ENCODE assay signal across 13 cellular contexts in the genomic region with DNA sequence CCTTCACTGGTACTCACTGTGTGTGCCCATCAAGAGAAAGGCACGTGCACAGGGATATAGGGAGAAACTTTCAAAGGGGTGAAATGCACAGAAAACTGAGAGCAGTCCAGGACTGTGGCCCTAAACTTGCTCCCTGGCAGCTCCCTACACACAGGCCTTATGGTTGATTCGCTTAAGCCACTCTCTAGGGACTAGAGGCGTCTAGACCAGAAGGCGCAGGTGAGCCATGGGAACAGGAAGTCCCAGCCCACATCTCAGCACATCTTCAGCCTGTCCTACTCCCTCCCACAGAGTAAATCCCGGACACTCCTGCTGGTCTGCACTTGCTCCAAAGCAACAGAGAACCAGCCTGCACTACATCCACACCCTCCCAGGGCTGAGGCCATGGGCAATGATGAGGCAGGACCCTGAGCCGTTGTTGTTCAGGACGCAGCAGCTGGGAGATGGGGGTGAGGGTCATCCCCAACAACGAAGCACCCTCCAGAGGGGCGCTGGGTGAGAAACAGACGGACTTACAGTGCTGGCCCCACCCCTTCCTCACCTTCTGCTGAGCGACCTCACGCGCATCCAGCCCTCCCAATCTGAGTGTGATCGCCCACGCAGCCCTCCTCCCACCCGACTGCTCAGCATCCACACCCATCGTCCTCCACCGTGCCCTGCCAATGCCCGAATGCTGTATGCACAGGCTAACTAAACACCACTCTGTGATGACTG.
DNase-seq lines count a peak whose midpoint lies in the region; FAIRE-seq and TF ChIP-seq lines count a peak whose summit lies in the region.
"Had no signal": no experiment of that assay in that cellular context is flagged by ENCODE, and none has a peak within 500 bp of the region (broad histone marks: within the 10 kb centered on the region; RNA-seq: fewer than 3 reads in every experiment).

No MANE protein-coding gene starts in this region.

- 98% methylated on average over 17 of the region's 19 CpGs for WGBS in mesenchymal stem cell

- H3K9ac ChIP-seq in mesenchymal stem cell (ENCODE audit: low read length), result no peak overlapping the region
- no peak overlapping the region for H3K9ac ChIP-seq in subcutaneous abdominal adipose tissue (ENCODE audit: low read length in 5 of 5)

- no peaks in the 10 kb centered on the region for H3K9me3 ChIP-seq in mesenchymal stem cell (ENCODE audit: control insufficient read depth, low read length)
- no peaks in the 10 kb centered on the region for H3K9me3 ChIP-seq in subcutaneous abdominal adipose tissue (ENCODE audit: control insufficient read depth in 5 of 5, low read length in 5 of 5)

- peak overlapping the region; percentile 56 for H3K27ac ChIP-seq in RWPE1
- no peak overlapping the region for H3K27ac ChIP-seq in mesenchymal stem cell (ENCODE audit: low read length, poor library complexity, severe bottlenecking)
- H3K27ac ChIP-seq in subcutaneous abdominal adipose tissue (ENCODE audit: low read depth, low read length), result peak overlapping the region; percentile 85
- H3K27ac ChIP-seq: epithelial cell of prostate had no signal

- peak overlapping the region in 1 of 2 experiments; percentile 17 for H2BK12ac ChIP-seq in mesenchymal stem cell (ENCODE audit: low read length in 2 of 2)

- H2BK120ac ChIP-seq in mesenchymal stem cell (ENCODE audit: low read depth, low read length), result no peak overlapping the region

- TF ChIP-seq POLR2A in GM12891 (IDR thresholded peaks at IDR 0.05; ENCODE audit: low read depth, low read length), result no peak

- no peak overlapping the region for H2AFZ ChIP-seq in mesenchymal stem cell (ENCODE audit: low read depth, low read length)

- H3K4me3 ChIP-seq in mesenchymal stem cell (ENCODE audit: insufficient read depth in 1 of 2, low read depth in 1 of 2, low read length in 2 of 2), result no peak overlapping the region
- H3K4me3 ChIP-seq in subcutaneous abdominal adipose tissue (ENCODE audit: low read depth in 1 of 5, low read length in 5 of 5), result no peak overlapping the region

- no peak overlapping the region for H2BK5ac ChIP-seq in mesenchymal stem cell (ENCODE audit: low read depth, low read length, poor library complexity, severe bottlenecking)

- no peak overlapping the region for H3K23ac ChIP-seq in mesenchymal stem cell (ENCODE audit: low read length in 2 of 2)

- no peak overlapping the region for H3K18ac ChIP-seq in mesenchymal stem cell (ENCODE audit: low read depth in 1 of 2, low read length in 2 of 2)

- peak overlapping the region; percentile 62 for H4K91ac ChIP-seq in mesenchymal stem cell (ENCODE audit: low read length)

- H3K36me3 ChIP-seq in mesenchymal stem cell (ENCODE audit: control insufficient read depth in 1 of 2, insufficient read depth in 2 of 2, low read depth in 1 of 2, low read length in 2 of 2) (peaks cover 0 to 25% of the 10 kb centered on the region in 2 experiments), subcutaneous abdominal adipose tissue (ENCODE audit: control insufficient read depth in 5 of 5, insufficient read depth in 5 of 5, low read length in 5 of 5) (peaks cover 0 to 13% (median 2%) of the 10 kb centered on the region in 5 donors)

- peak overlapping the region; percentile 10 for H2AK5ac ChIP-seq in mesenchymal stem cell (ENCODE audit: low read length, severe bottlenecking)

- H3K14ac ChIP-seq in mesenchymal stem cell (ENCODE audit: low read length in 2 of 2), result peak overlapping the region in 1 of 2 experiments; percentile 31

- POLR2A ChIA-PET in RWPE1 (lab: Yijun Ruan, JAX; ENCODE audit: low non-redundant PET), result no interaction called here

- peaks cover 48% of the 10 kb centered on the region for H3K4me1 ChIP-seq in mesenchymal stem cell (ENCODE audit: control insufficient read depth, insufficient read depth, low read depth, low read length)
- peaks cover 5 to 51% (median 46%) of the 10 kb centered on the region in 5 donors for H3K4me1 ChIP-seq in subcutaneous abdominal adipose tissue (ENCODE audit: control insufficient read depth in 5 of 5, insufficient read depth in 5 of 5, low read length in 5 of 5)

- no peak for TF ChIP-seq CTCF in RWPE1 (conservative IDR thresholded peaks at IDR 0.05; ENCODE audit: low read depth)

- CTCF ChIA-PET in RWPE1 (lab: Yijun Ruan, JAX), result no interaction called here

- H3K27me3 ChIP-seq in mesenchymal stem cell (ENCODE audit: control insufficient read depth in 1 of 2, insufficient read depth in 1 of 2, low read length in 2 of 2) (peaks cover 0 to 6% of the 10 kb centered on the region in 2 experiments), subcutaneous abdominal adipose tissue (ENCODE audit: control insufficient read depth in 5 of 5, insufficient read depth in 4 of 5, low read length in 5 of 5) (no peaks in the 10 kb centered on the region)

- DNase-seq in GM12891 (ENCODE audit: insufficient read length, low spot score) (no peak), RWPE1 (ENCODE audit: low spot score) (no peak), mesenchymal stem cell (no peak), activated gamma-delta T cell treated with Interleukin-2 at 50 U/mL for 16 hours (no peak), SIG-M5 treated with dmso at 0.1 percent for 504 hours (lab: John Stamatoyannopoulos, UW; ENCODE audit: unreplicated experiment) (no peak), HTR-8/SVneo (ENCODE audit: insufficient read length, low spot score) (no peak)
- DNase-seq: CD4-positive, alpha-beta T cell; H7; NCI-H2081 treated with DMSO at 0.1 percent for 48 hours; NCI-H526 treated with DMSO at 0.1 percent for 48 hours; RPMI8226 had no signal

- H3K79me1 ChIP-seq in mesenchymal stem cell (replicated peaks; ENCODE audit: low read length, poor library complexity, severe bottlenecking), result peaks cover 29% of the 10 kb centered on the region

- H2BK15ac ChIP-seq in mesenchymal stem cell (ENCODE audit: low read depth, poor library complexity, severe bottlenecking), result peak overlapping the region; percentile 50

- FAIRE-seq in GM12891 (lab: Jason Lieb, UNC) (no peak), HTR-8/SVneo (lab: Jason Lieb, UNC) (no peak)

- peak overlapping the region; percentile 50 for H4K8ac ChIP-seq in mesenchymal stem cell (ENCODE audit: low read length)

- no peak overlapping the region for H3K4me2 ChIP-seq in mesenchymal stem cell (ENCODE audit: low read length, poor library complexity, severe bottlenecking)

- H3K4ac ChIP-seq in mesenchymal stem cell (ENCODE audit: low read depth in 1 of 2, low read length in 2 of 2), result no peak overlapping the region

TF ChIP-seq in GM12891, 5 proteins besides CTCF, POLR2A, EP300 and RAD21:
- TF ChIP-seq PAX5 (IDR thresholded peaks at IDR 0.05; ENCODE audit: insufficient read depth, low read length, severe bottlenecking) (no peak), SPI1 (IDR thresholded peaks at IDR 0.05; ENCODE audit: low read depth, low read length) (peak; percentile 16; the same call in 1 of the 2 replicates), POLR2AphosphoS5 (IDR thresholded peaks at IDR 0.05; ENCODE audit: low read depth, low read length) (no peak)
TF ChIP-seq in GM12891: peak in this region for 1.
